8 cellular contexts compared by ENCODE assay signal in the genomic region with DNA sequence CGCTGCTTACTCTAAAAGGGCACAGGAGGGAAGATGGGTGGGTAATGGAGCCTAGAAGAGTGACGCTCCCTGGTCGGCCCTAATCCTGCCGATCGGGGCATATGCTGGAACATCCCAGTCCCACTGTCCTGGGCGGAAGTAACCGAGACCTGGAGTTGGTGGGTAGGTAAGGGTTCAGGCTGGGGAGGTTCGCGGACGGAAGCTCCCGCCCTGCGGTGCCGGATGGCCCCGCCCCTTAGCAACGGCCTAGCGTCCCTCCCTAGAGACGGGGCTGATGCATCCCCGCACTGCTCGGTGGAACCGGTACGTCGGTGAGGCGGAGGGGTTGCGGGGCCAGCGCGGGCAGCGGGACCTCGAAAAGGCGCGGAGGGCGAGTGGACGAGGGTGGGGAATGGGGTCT. TPM values are rescaled to one million over a fixed set of nuclear protein-coding genes. Genes with fewer than 3 reads are reported as not detected.
A peak's percentile ranks its signal among the peaks of the same experiment; 100 is the strongest.
DNase-seq lines count a peak whose midpoint lies in the region; ATAC-seq, FAIRE-seq and TF ChIP-seq lines count a peak whose summit lies in the region.

No MANE protein-coding gene starts in this region.

- no peak for FAIRE-seq in HepG2 (lab: Jason Lieb, UNC)

- no peaks in the 10 kb centered on the region for H3K9me3 Mint-ChIP-seq in endodermal cell
- no peaks in the 10 kb centered on the region for H3K9me3 Mint-ChIP-seq in naive thymus-derived CD4-positive, alpha-beta T cell
- no peaks in the 10 kb centered on the region for H3K9me3 Mint-ChIP-seq in stimulated activated effector memory CD8-positive, alpha-beta T cell treated with anti-CD3 and anti-CD28 coated beads, Interleukin-12 subunit alpha, Interleukin-12 subunit beta, amount 100 ng/mL, for 72 hours

- H3K27ac ChIP-seq in right lobe of liver, result no peak overlapping the region
- no peak overlapping the region for H3K27ac ChIP-seq in HepG2 (ENCODE audit: extremely low read length, insufficient read depth, low read length)
- no peak overlapping the region for H3K27ac ChIP-seq in endodermal cell (ENCODE audit: low read depth, low read length)
- peak overlapping the region; percentile 17 for H3K27ac ChIP-seq in naive thymus-derived CD4-positive, alpha-beta T cell (ENCODE audit: low read depth, low read length)

- intact Hi-C loops in right lobe of liver (cut with DNase I), result no loop called here
- intact Hi-C loops in HepG2 (cut with micrococcal nuclease; ENCODE audit: unreplicated experiment), result no loop called here
- intact Hi-C loops in naive thymus-derived CD4-positive, alpha-beta T cell (cut with micrococcal nuclease), result loop anchor here in 1 of 2 donors (1.0 to 5.0 kb wide), 4 partner anchors 29 to 375 kb away; partner anchors contain the start of genes PARP3, TWF2 and WDR82
- intact Hi-C loops in posterior cingulate gyrus (cut with DNase I), result no loop called here

- BruUV-seq in HepG2 (replicated peaks; lab: Mats Ljungman, UMichigan), result no TSS peak

- no peaks in the 10 kb centered on the region for H3K36me3 ChIP-seq in right lobe of liver
- no peaks in the 10 kb centered on the region for H3K36me3 ChIP-seq in HepG2 (replicated peaks in 1 of 2; ENCODE audit: control insufficient read depth in 1 of 2, insufficient read depth in 2 of 2, low read length in 2 of 2)
- no peaks in the 10 kb centered on the region for H3K36me3 ChIP-seq in endodermal cell (ENCODE audit: control insufficient read depth, insufficient read depth, low read length)
- peaks cover 0 to 1% (median 0%) of the 10 kb centered on the region in 3 experiments for H3K36me3 ChIP-seq in naive thymus-derived CD4-positive, alpha-beta T cell (ENCODE audit: control insufficient read depth in 2 of 3, insufficient read depth in 3 of 3, low read length in 3 of 3)

- TF ChIP-seq POLR2A in right lobe of liver (IDR thresholded peaks at IDR 0.05), result no peak
- TF ChIP-seq POLR2A in HepG2 (IDR thresholded peaks at IDR 0.05; ENCODE audit: insufficient read depth in 1 of 2, low read depth in 2 of 2, low read length in 2 of 2), result no peak

- in situ Hi-C loops in HepG2 (cut with HindIII; ENCODE audit: extremely low pct_ligation_motif_present, low pct_unique_long_range_greater_than_20kb), result no loop called here

- H3K27me3 ChIP-seq in right lobe of liver (no peaks in the 10 kb centered on the region), HepG2 (ENCODE audit: control insufficient read depth in 1 of 2, insufficient read depth in 2 of 2, low read length in 2 of 2) (no peaks in the 10 kb centered on the region; a peak in 1 of 5 replicates), endodermal cell (ENCODE audit: control insufficient read depth, insufficient read depth, low read length, poor library complexity, severe bottlenecking) (peaks cover 18% of the 10 kb centered on the region)
- H3K27me3 ChIP-seq in naive thymus-derived CD4-positive, alpha-beta T cell (ENCODE audit: control insufficient read depth in 2 of 2, insufficient read depth in 2 of 2, low read length in 2 of 2), result no peaks in the 10 kb centered on the region

- POLR2A ChIA-PET in HepG2 (lab: Yijun Ruan, JAX), result no interaction called here
- POLR2A ChIA-PET in naive thymus-derived CD4-positive, alpha-beta T cell (lab: Charles Lee), result interaction anchor here (0.6 to 1.2 kb wide), 6 partner anchors 21 to 136 kb away, joined by 3 to 5 read pairs (median 4); partner anchors contain the start of genes GLYCTK and TNNC1

- H3K4me1 Mint-ChIP-seq in endodermal cell, result peaks cover 1% of the 10 kb centered on the region
- H3K4me1 Mint-ChIP-seq in naive thymus-derived CD4-positive, alpha-beta T cell, result peaks cover 0 to 22% (median 17%) of the 10 kb centered on the region in 7 donors
- H3K4me1 Mint-ChIP-seq in stimulated activated effector memory CD8-positive, alpha-beta T cell treated with anti-CD3 and anti-CD28 coated beads, Interleukin-12 subunit alpha, Interleukin-12 subunit beta, amount 100 ng/mL, for 72 hours, result peaks cover 53% of the 10 kb centered on the region

- H4K20me1 ChIP-seq in HepG2 (ENCODE audit: insufficient read depth, low read length), result peaks cover 3% of the 10 kb centered on the region; the same call in 1 of the 2 replicates

- H3K9me3 ChIP-seq in right lobe of liver (no peaks in the 10 kb centered on the region), HepG2 (ENCODE audit: low read length) (no peaks in the 10 kb centered on the region), endodermal cell (ENCODE audit: control insufficient read depth, low read length) (no peaks in the 10 kb centered on the region)
- no peaks in the 10 kb centered on the region for H3K9me3 ChIP-seq in naive thymus-derived CD4-positive, alpha-beta T cell (ENCODE audit: control insufficient read depth in 2 of 3, low read length in 3 of 3)

- H3K4me3 Mint-ChIP-seq in endodermal cell, result peak overlapping the region; percentile 56
- H3K4me3 Mint-ChIP-seq in naive thymus-derived CD4-positive, alpha-beta T cell, result peak overlapping the region; percentile 68 to 84 (median 76)
- H3K4me3 Mint-ChIP-seq in stimulated activated effector memory CD8-positive, alpha-beta T cell treated with anti-CD3 and anti-CD28 coated beads, Interleukin-12 subunit alpha, Interleukin-12 subunit beta, amount 100 ng/mL, for 72 hours, result peak overlapping the region; percentile 51

- no peak overlapping the region for H3K4me2 ChIP-seq in HepG2 (ENCODE audit: low read depth, low read length)

- peak; percentile 49 to 63 (median 50) for ATAC-seq in right lobe of liver
- no peak for ATAC-seq in HepG2
- ATAC-seq in naive thymus-derived CD4-positive, alpha-beta T cell, result peak; percentile 92
- peak; percentile 85 for ATAC-seq in stimulated activated effector memory CD8-positive, alpha-beta T cell treated with anti-CD3 and anti-CD28 coated beads, Interleukin-12 subunit alpha, Interleukin-12 subunit beta, amount 100 ng/mL, for 72 hours

- no peak overlapping the region for H3K4me3 ChIP-seq in right lobe of liver
- no peak overlapping the region for H3K4me3 ChIP-seq in HepG2 (replicated peaks in 1 of 3; ENCODE audit: insufficient read depth in 1 of 3, low read depth in 2 of 3, low read length in 3 of 3)
- peak overlapping the region; percentile 80 for H3K4me3 ChIP-seq in endodermal cell (ENCODE audit: low read length)
- peak overlapping the region; percentile 46 for H3K4me3 ChIP-seq in naive thymus-derived CD4-positive, alpha-beta T cell (ENCODE audit: low read length)

- no peak overlapping the region for H3K27ac Mint-ChIP-seq in endodermal cell
- peak overlapping the region in 6 of 9 donors; percentile 38 to 80 (median 74) for H3K27ac Mint-ChIP-seq in naive thymus-derived CD4-positive, alpha-beta T cell
- peak overlapping the region; percentile 78 for H3K27ac Mint-ChIP-seq in stimulated activated effector memory CD8-positive, alpha-beta T cell treated with anti-CD3 and anti-CD28 coated beads, Interleukin-12 subunit alpha, Interleukin-12 subunit beta, amount 100 ng/mL, for 72 hours

- no peaks in the 10 kb centered on the region for H3K79me2 ChIP-seq in HepG2 (ENCODE audit: insufficient read depth, low read length)

- peaks cover 29% of the 10 kb centered on the region for H3K27me3 Mint-ChIP-seq in endodermal cell (ENCODE audit: insufficient read depth)
- H3K27me3 Mint-ChIP-seq in naive thymus-derived CD4-positive, alpha-beta T cell, result no peaks in the 10 kb centered on the region

- CTCF ChIA-PET in HepG2 (lab: Yijun Ruan, JAX; ENCODE audit: low intra/inter-chr PET ratio, low total read pairs), result no interaction called here
- CTCF ChIA-PET in naive thymus-derived CD4-positive, alpha-beta T cell (lab: Charles Lee), result interaction anchor here (1.0 to 2.1 kb wide), 2 partner anchors 22 to 86 kb away, joined by 4 to 8 read pairs; no protein-coding TSS in a partner anchor

- TF ChIP-seq EP300 in HepG2 (IDR thresholded peaks at IDR 0.05; ENCODE audit: low read depth in 2 of 2, low read length in 2 of 2) (no peak), HepG2 (CRISPR knock-in tag; IDR thresholded peaks at IDR 0.05; ENCODE audit: borderline replicate concordance) (no peak)

- TF ChIP-seq CTCF in right lobe of liver (IDR thresholded peaks at IDR 0.05) (no peak), HepG2 (CRISPR knock-in tag; IDR thresholded peaks at IDR 0.05) (no peak), endodermal cell (conservative IDR thresholded peaks at IDR 0.05) (no peak)

- 56% methylated on average over 16 of the region's 32 CpGs for WGBS in right lobe of liver (ENCODE audit: insufficient coverage, low coverage, low lambda C conversion rate, missing lambda C conversion rate)
- WGBS in HepG2 (ENCODE audit: low lambda C conversion rate), result 96% methylated on average over 32 of the region's 32 CpGs
- WGBS in endodermal cell (ENCODE audit: insufficient coverage in 1 of 2, insufficient read length in 1 of 2), 2 experiments, result 4 to 19% methylated on average over 7 to 32 of the region's 32 CpGs

- TF ChIP-seq RAD21 in HepG2 (CRISPR knock-in tag; IDR thresholded peaks at IDR 0.05), result no peak

- no peaks in the 10 kb centered on the region for H3K36me3 Mint-ChIP-seq in endodermal cell (ENCODE audit: low read depth)
- peaks cover 0 to 3% (median 0%) of the 10 kb centered on the region in 5 donors for H3K36me3 Mint-ChIP-seq in naive thymus-derived CD4-positive, alpha-beta T cell
- H3K36me3 Mint-ChIP-seq in stimulated activated effector memory CD8-positive, alpha-beta T cell treated with anti-CD3 and anti-CD28 coated beads, Interleukin-12 subunit alpha, Interleukin-12 subunit beta, amount 100 ng/mL, for 72 hours, result no peaks in the 10 kb centered on the region

- no peak overlapping the region for H2AFZ ChIP-seq in HepG2 (ENCODE audit: low read length)

- H3K9ac ChIP-seq in HepG2 (ENCODE audit: insufficient read depth, low read depth, low read length) (no peak overlapping the region), endodermal cell (ENCODE audit: extremely low read depth, low read length, poor library complexity, severe bottlenecking) (no peak overlapping the region)

- no peaks in the 10 kb centered on the region for H3K4me1 ChIP-seq in right lobe of liver
- H3K4me1 ChIP-seq in HepG2 (ENCODE audit: insufficient read depth, low read length), result peaks cover 18% of the 10 kb centered on the region
- H3K4me1 ChIP-seq in endodermal cell (ENCODE audit: control insufficient read depth, insufficient read depth, low read length), result no peaks in the 10 kb centered on the region
- peaks cover 9 to 11% of the 10 kb centered on the region in 2 donors for H3K4me1 ChIP-seq in naive thymus-derived CD4-positive, alpha-beta T cell (ENCODE audit: control insufficient read depth in 2 of 2, insufficient read depth in 2 of 2, low read length in 2 of 2)

- DNase-seq in right lobe of liver (peak; percentile 39 to 61 (median 51)), HepG2 (ENCODE audit: low spot score) (no peak), endodermal cell (peak; percentile 94), MV-4-11 (lab: John Stamatoyannopoulos, UW) (no peak), posterior cingulate gyrus (no peak)
- peak; percentile 81 for DNase-seq in activated CD8-positive, alpha-beta memory T cell treated with anti-CD3 and anti-CD28 coated beads for 24 hours
- peak; percentile 61 to 78 (median 74) for DNase-seq in naive thymus-derived CD4-positive, alpha-beta T cell
- DNase-seq in stimulated activated effector memory CD8-positive, alpha-beta T cell treated with anti-CD3 and anti-CD28 coated beads, Interleukin-12 subunit alpha, Interleukin-12 subunit beta, amount 100 ng/mL, for 72 hours (ENCODE audit: low spot score in 2 of 2), result peak; percentile 43 to 66

RNA-seq across cellular contexts. Expression of gene DNAH1, which starts 1.5 kb away (rescaled TPM):
- 10 to 100 TPM in 2 of 6 experiments, 1 to 10 TPM in 4; 1.6 to 11.2 (median 8.1) TPM for total RNA-seq in right lobe of liver
- total RNA-seq in HepG2 (2016; rRNA removed; fragmentation: Illumina TruSeq; extraction: Trizol), result 0.42 and 0.64 TPM in 2 replicates
- total RNA-seq in HepG2 (2016; cell fraction: cytosol; rRNA removed; fragmentation: Illumina TruSeq; extraction: Trizol; ENCODE audit: low read depth), result under 0.01 and 0.35 TPM in 2 replicates
- total RNA-seq in HepG2 (2016; cell fraction: insoluble cytoplasmic fraction; rRNA removed; fragmentation: Illumina TruSeq; extraction: Trizol), result 0.18 and 0.74 TPM in 2 replicates
- total RNA-seq in HepG2 (2016; cell fraction: membrane; rRNA removed; fragmentation: Illumina TruSeq; extraction: Trizol), result 0.07 and 0.22 TPM in 2 replicates
- total RNA-seq in HepG2 (2016; cell fraction: nucleus; rRNA removed; fragmentation: Illumina TruSeq; extraction: Trizol), result 1.7 and 2.1 TPM in 2 replicates
- polyA plus RNA-seq in HepG2 (2011; rRNA removed), result 3.5 and 4.8 TPM in 2 replicates
- 0.85 and 1.5 TPM in 2 replicates for polyA plus RNA-seq in HepG2 (2011; cell fraction: cytosol; rRNA removed)
- 32.0 and 33.0 TPM in 2 replicates for polyA plus RNA-seq in HepG2 (2011; cell fraction: nucleus; rRNA removed)
- 2.0 and 3.0 TPM in 2 replicates for polyA plus RNA-seq in HepG2 (2012)
- polyA plus RNA-seq in HepG2 (2016; cell fraction: cytosol; fragmentation: Illumina TruSeq; extraction: Trizol; ENCODE audit: low read depth), result 0.07 TPM in 1 of 2 replicates, not detected in the other
- 0.13 and 0.34 TPM in 2 replicates for polyA plus RNA-seq in HepG2 (2016; cell fraction: insoluble cytoplasmic fraction; fragmentation: Illumina TruSeq; extraction: Trizol; ENCODE audit: low read depth)
- 0.09 and 0.14 TPM in 2 replicates for polyA plus RNA-seq in HepG2 (2016; cell fraction: membrane; fragmentation: Illumina TruSeq; extraction: Trizol; ENCODE audit: low read depth)
- 1.9 and 2.5 TPM in 2 replicates for polyA plus RNA-seq in HepG2 (2016; cell fraction: nucleus; fragmentation: Illumina TruSeq; extraction: Trizol; ENCODE audit: insufficient read depth, low read depth)
- polyA minus RNA-seq in HepG2 (2011; rRNA and poly(A)+ RNA removed; ENCODE audit: low replicate concordance), result 8.3 and 11.0 TPM in 2 replicates
- polyA minus RNA-seq in HepG2 (2011; cell fraction: cytosol; rRNA and poly(A)+ RNA removed), result 0.35 and 0.99 TPM in 2 replicates
- 12.2 and 14.8 TPM in 2 replicates for polyA minus RNA-seq in HepG2 (2011; cell fraction: nucleus; rRNA and poly(A)+ RNA removed)
- total RNA-seq in endodermal cell, result 1 to 10 TPM; 4.9 to 5.5 TPM
- 2.8 TPM for polyA plus RNA-seq in endodermal cell (2013, experiment 1 of 2)
- polyA plus RNA-seq in endodermal cell (2013, experiment 2 of 2), result 3.1 TPM
- total RNA-seq in naive thymus-derived CD4-positive, alpha-beta T cell, result 10 to 100 TPM; 32.1 to 69.2 (median 49.0) TPM
- polyA plus RNA-seq in naive thymus-derived CD4-positive, alpha-beta T cell, result 1 to 10 TPM in 1 of 2 donors, under 1 TPM in 1; 0.35 to 1.7 TPM

RNA-seq across cellular contexts. Expression of gene GLYCTK, which starts 30.0 kb away (rescaled TPM):
- total RNA-seq in right lobe of liver, result 100 to 1,000 TPM in 4 of 6 experiments, 10 to 100 TPM in 2; 75.1 to 320 (median 178) TPM
- 91.7 and 126 TPM in 2 replicates for total RNA-seq in HepG2 (2016; rRNA removed; fragmentation: Illumina TruSeq; extraction: Trizol)
- total RNA-seq in HepG2 (2016; cell fraction: cytosol; rRNA removed; fragmentation: Illumina TruSeq; extraction: Trizol; ENCODE audit: low read depth), result 33.8 and 34.0 TPM in 2 replicates
- 89.0 and 132 TPM in 2 replicates for total RNA-seq in HepG2 (2016; cell fraction: insoluble cytoplasmic fraction; rRNA removed; fragmentation: Illumina TruSeq; extraction: Trizol)
- 68.4 and 70.3 TPM in 2 replicates for total RNA-seq in HepG2 (2016; cell fraction: membrane; rRNA removed; fragmentation: Illumina TruSeq; extraction: Trizol)
- 155 and 170 TPM in 2 replicates for total RNA-seq in HepG2 (2016; cell fraction: nucleus; rRNA removed; fragmentation: Illumina TruSeq; extraction: Trizol)
- polyA plus RNA-seq in HepG2 (2011; rRNA removed), result 70.0 and 102 TPM in 2 replicates
- 57.2 and 86.0 TPM in 2 replicates for polyA plus RNA-seq in HepG2 (2011; cell fraction: cytosol; rRNA removed)
- 489 and 498 TPM in 2 replicates for polyA plus RNA-seq in HepG2 (2011; cell fraction: nucleus; rRNA removed)
- polyA plus RNA-seq in HepG2 (2012), result 41.5 and 43.2 TPM in 2 replicates
- 21.7 and 24.0 TPM in 2 replicates for polyA plus RNA-seq in HepG2 (2016; cell fraction: cytosol; fragmentation: Illumina TruSeq; extraction: Trizol; ENCODE audit: low read depth)
- 64.0 and 68.6 TPM in 2 replicates for polyA plus RNA-seq in HepG2 (2016; cell fraction: insoluble cytoplasmic fraction; fragmentation: Illumina TruSeq; extraction: Trizol; ENCODE audit: low read depth)
- polyA plus RNA-seq in HepG2 (2016; cell fraction: membrane; fragmentation: Illumina TruSeq; extraction: Trizol; ENCODE audit: low read depth), result 44.9 and 46.0 TPM in 2 replicates
- 216 and 226 TPM in 2 replicates for polyA plus RNA-seq in HepG2 (2016; cell fraction: nucleus; fragmentation: Illumina TruSeq; extraction: Trizol; ENCODE audit: insufficient read depth, low read depth)
- polyA minus RNA-seq in HepG2 (2011; rRNA and poly(A)+ RNA removed; ENCODE audit: low replicate concordance), result 13.9 and 184 TPM in 2 replicates
- 18.4 and 23.4 TPM in 2 replicates for polyA minus RNA-seq in HepG2 (2011; cell fraction: cytosol; rRNA and poly(A)+ RNA removed)
- 164 and 185 TPM in 2 replicates for polyA minus RNA-seq in HepG2 (2011; cell fraction: nucleus; rRNA and poly(A)+ RNA removed)
- total RNA-seq in endodermal cell, result 10 to 100 TPM; 21.7 to 28.4 TPM
- 5.8 TPM for polyA plus RNA-seq in endodermal cell (2013, experiment 1 of 2)
- polyA plus RNA-seq in endodermal cell (2013, experiment 2 of 2), result 7.1 TPM
- total RNA-seq in naive thymus-derived CD4-positive, alpha-beta T cell, result 10 to 100 TPM; 24.3 to 38.3 (median 32.8) TPM
- polyA plus RNA-seq in naive thymus-derived CD4-positive, alpha-beta T cell, result 10 to 100 TPM in 1 of 2 donors, 1 to 10 TPM in 1; 8.0 to 15.5 TPM

RNA-seq across cellular contexts. Expression of gene WDR82, which starts 39.2 kb away (rescaled TPM):
- total RNA-seq in right lobe of liver (10 to 100 TPM; 14.1 to 25.2 (median 20.7) TPM), HepG2 (2016; rRNA removed; fragmentation: Illumina TruSeq; extraction: Trizol) (59.5 and 62.0 TPM in 2 replicates), endodermal cell (10 to 100 TPM; 78.4 to 84.2 TPM)
- 6.3 and 6.7 TPM in 2 replicates for total RNA-seq in HepG2 (2016; cell fraction: cytosol; rRNA removed; fragmentation: Illumina TruSeq; extraction: Trizol; ENCODE audit: low read depth)
- 58.9 and 60.5 TPM in 2 replicates for total RNA-seq in HepG2 (2016; cell fraction: insoluble cytoplasmic fraction; rRNA removed; fragmentation: Illumina TruSeq; extraction: Trizol)
- total RNA-seq in HepG2 (2016; cell fraction: membrane; rRNA removed; fragmentation: Illumina TruSeq; extraction: Trizol), result 27.7 and 28.8 TPM in 2 replicates
- 32.4 and 32.6 TPM in 2 replicates for total RNA-seq in HepG2 (2016; cell fraction: nucleus; rRNA removed; fragmentation: Illumina TruSeq; extraction: Trizol)
- 39.1 and 41.9 TPM in 2 replicates for polyA plus RNA-seq in HepG2 (2011; rRNA removed)
- polyA plus RNA-seq in HepG2 (2011; cell fraction: cytosol; rRNA removed), result 23.5 and 37.7 TPM in 2 replicates
- 10.7 and 14.5 TPM in 2 replicates for polyA plus RNA-seq in HepG2 (2011; cell fraction: nucleus; rRNA removed)
- 48.3 and 52.2 TPM in 2 replicates for polyA plus RNA-seq in HepG2 (2012)
- 3.6 and 4.2 TPM in 2 replicates for polyA plus RNA-seq in HepG2 (2016; cell fraction: cytosol; fragmentation: Illumina TruSeq; extraction: Trizol; ENCODE audit: low read depth)
- polyA plus RNA-seq in HepG2 (2016; cell fraction: insoluble cytoplasmic fraction; fragmentation: Illumina TruSeq; extraction: Trizol; ENCODE audit: low read depth), result 60.6 and 66.1 TPM in 2 replicates
- 13.9 and 15.0 TPM in 2 replicates for polyA plus RNA-seq in HepG2 (2016; cell fraction: membrane; fragmentation: Illumina TruSeq; extraction: Trizol; ENCODE audit: low read depth)
- 38.8 and 40.8 TPM in 2 replicates for polyA plus RNA-seq in HepG2 (2016; cell fraction: nucleus; fragmentation: Illumina TruSeq; extraction: Trizol; ENCODE audit: insufficient read depth, low read depth)
- 52.7 and 77.7 TPM in 2 replicates for polyA minus RNA-seq in HepG2 (2011; rRNA and poly(A)+ RNA removed; ENCODE audit: low replicate concordance)
- polyA minus RNA-seq in HepG2 (2011; cell fraction: cytosol; rRNA and poly(A)+ RNA removed), result 29.3 and 33.9 TPM in 2 replicates
- 28.7 and 33.2 TPM in 2 replicates for polyA minus RNA-seq in HepG2 (2011; cell fraction: nucleus; rRNA and poly(A)+ RNA removed)
- 95.1 TPM for polyA plus RNA-seq in endodermal cell (2013, experiment 1 of 2)
- 88.3 TPM for polyA plus RNA-seq in endodermal cell (2013, experiment 2 of 2)
- total RNA-seq in naive thymus-derived CD4-positive, alpha-beta T cell, result 100 to 1,000 TPM; 112 to 161 (median 135) TPM
- polyA plus RNA-seq in naive thymus-derived CD4-positive, alpha-beta T cell, result 100 to 1,000 TPM; 127 to 181 TPM

Comparison
In these comparisons a context has a peak if more than half of its experiments do, and no peak if none do; other contexts are left out.
1. DNase-seq: peak in right lobe of liver (3 of 3), activated CD8-positive, alpha-beta memory T cell treated with anti-CD3 and anti-CD28 coated beads for 24 hours (single experiment), endodermal cell (single experiment), naive thymus-derived CD4-positive, alpha-beta T cell (9 of 9) and stimulated activated effector memory CD8-positive, alpha-beta T cell treated with anti-CD3 and anti-CD28 coated beads, Interleukin-12 subunit alpha, Interleukin-12 subunit beta, amount 100 ng/mL, for 72 hours (2 of 2); none in HepG2 (single experiment), MV-4-11 (single experiment) and posterior cingulate gyrus (0 of 10).
2. H3K4me3 ChIP-seq: peak in endodermal cell (single experiment) and naive thymus-derived CD4-positive, alpha-beta T cell (single experiment); none in right lobe of liver (0 of 3) and HepG2 (0 of 3).
3. Peak in every context shown above with its lines, with median percentiles within 50 percentile points of each other: H3K4me3 Mint-ChIP-seq.